14 cellular contexts compared by ENCODE assay signal in genomic region chr7:121755818-121756501, GRCh38.
DNase-seq lines count a peak whose midpoint lies in the region; ATAC-seq lines count a peak whose summit lies in the region.
"Had no signal": no experiment of that assay in that cellular context is flagged by ENCODE, and none has a peak within 500 bp of the region (broad histone marks: within the 10 kb centered on the region; RNA-seq: fewer than 3 reads in every experiment).

No MANE protein-coding gene starts in this region.

- DNase-seq in DMS79 treated with DMSO at 0.1 percent for 48 hours (lab: John Stamatoyannopoulos, UW): peak; percentile 12
- peak; percentile 8 for DNase-seq in NCI-H146 treated with DMSO at 0.1 percent for 48 hours (lab: John Stamatoyannopoulos, UW; ENCODE audit: unreplicated experiment)
- DNase-seq in cerebellar cortex (ENCODE audit: low spot score): peak; percentile 8
- DNase-seq in pons (ENCODE audit: low spot score): peak; percentile 52
- DNase-seq in NK-92 treated with Interleukin-12 subunit alpha and Interleukin-12 subunit beta, amount 100 ng/mL, for 24 hours (lab: John Stamatoyannopoulos, UW): no peak
- no peak for DNase-seq in SK-N-DZ (ENCODE audit: low spot score)
- DNase-seq: activated naive CD4-positive, alpha-beta T cell treated with anti-CD3 and anti-CD28 coated beads for 36 hours; AML-193; effector CD4-positive, alpha-beta T cell; Kasumi-1; NCI-H1930; Right ventricle myocardium superior; T-helper 2 cell had no signal

- ATAC-seq in GM18519 (IDR thresholded peaks at IDR 0.05; ENCODE audit: low FRiP score, unreplicated experiment): no peak

Comparison
In these comparisons a context has a peak if more than half of its experiments do, and no peak if none do; other contexts are left out.
1. DNase-seq: peak in DMS79 treated with DMSO at 0.1 percent for 48 hours (single experiment), NCI-H146 treated with DMSO at 0.1 percent for 48 hours (single experiment), cerebellar cortex (single experiment) and pons (single experiment); none in NK-92 treated with Interleukin-12 subunit alpha and Interleukin-12 subunit beta, amount 100 ng/mL, for 24 hours (single experiment) and SK-N-DZ (single experiment).